9 cellular contexts compared by ENCODE assay signal in genomic region chr1:220874201-220874655, GRCh38. TPM values are rescaled to one million over a fixed set of nuclear protein-coding genes. Genes with fewer than 3 reads are reported as not detected.
DNase-seq lines count a peak whose midpoint lies in the region; ATAC-seq and TF ChIP-seq lines count a peak whose summit lies in the region.
"Had no signal": no experiment of that assay in that cellular context is flagged by ENCODE, and none has a peak within 500 bp of the region (broad histone marks: within the 10 kb centered on the region; RNA-seq: fewer than 3 reads in every experiment).

No MANE protein-coding gene starts in this region.

- H3K79me2 ChIP-seq in SK-N-SH (ENCODE audit: insufficient read depth): no peaks in the 10 kb centered on the region
- H3K79me2 ChIP-seq in parathyroid adenoma: no peaks in the 10 kb centered on the region

- peaks cover 67% of the 10 kb centered on the region for H3K27me3 Mint-ChIP-seq in activated CD4-positive, alpha-beta T cell treated with anti-CD3 and anti-CD28 coated beads for 36 hours

- H3K27ac ChIP-seq in SK-N-SH (ENCODE audit: low read depth in 2 of 2, low read length in 1 of 2) (peak overlapping the region in 1 of 2 experiments; percentile 35; a peak in 2 of 4 replicates), parathyroid adenoma (no peak overlapping the region)

- H3K4me2 ChIP-seq in SK-N-SH: no peak overlapping the region
- H3K4me2 ChIP-seq in parathyroid adenoma (ENCODE audit: low read length): no peak overlapping the region

- H4K20me1 ChIP-seq in SK-N-SH (ENCODE audit: insufficient read depth): no peaks in the 10 kb centered on the region

- H3K4me1 ChIP-seq in SK-N-SH (ENCODE audit: control insufficient read depth in 1 of 2, insufficient read depth in 2 of 2, low read depth in 1 of 2, low read length in 1 of 2) (peaks cover 0 to 11% of the 10 kb centered on the region in 2 experiments; a peak in 1 of 4 replicates), parathyroid adenoma (no peaks in the 10 kb centered on the region)

- H3K36me3 ChIP-seq in SK-N-SH (replicated peaks in 1 of 2; ENCODE audit: control insufficient read depth in 1 of 2, insufficient read depth in 2 of 2, low read length in 1 of 2): no peaks in the 10 kb centered on the region
- H3K36me3 ChIP-seq in parathyroid adenoma (ENCODE audit: control insufficient read depth, insufficient read depth, low read length): no peaks in the 10 kb centered on the region

- no peak overlapping the region for H3K27ac Mint-ChIP-seq in activated CD4-positive, alpha-beta T cell treated with anti-CD3 and anti-CD28 coated beads for 36 hours
- H3K27ac Mint-ChIP-seq: activated naive CD8-positive, alpha-beta T cell treated with anti-CD3 and anti-CD28 coated beads, Interleukin-2, amount 10 ng/mL, durations not matched to agents 7 days and 5 days had no signal

- H2AFZ ChIP-seq in SK-N-SH (ENCODE audit: low read depth): peak overlapping the region; percentile 61; the same call in 1 of the 2 replicates
- H2AFZ ChIP-seq in parathyroid adenoma: no peak overlapping the region

- H3K9me2 ChIP-seq in SK-N-SH: no peaks in the 10 kb centered on the region

- no peak for TF ChIP-seq EP300 in SK-N-SH (IDR thresholded peaks at IDR 0.05; ENCODE audit: borderline replicate concordance in 1 of 2, low read depth in 1 of 2, low read length in 1 of 2)

- 6% methylated on average over 4 of the region's 4 CpGs for WGBS in SK-N-SH (ENCODE audit: low lambda C conversion rate)

- H3K4me3 ChIP-seq in Jurkat, Clone E6-1 (ENCODE audit: low read length): no peak overlapping the region
- H3K4me3 ChIP-seq in SK-N-SH (ENCODE audit: low read depth in 2 of 2, low read length in 1 of 2) (no peak overlapping the region; a peak in 1 of 4 replicates), fibroblast of villous mesenchyme (ENCODE audit: low read depth, low read length) (no peak overlapping the region), parathyroid adenoma (ENCODE audit: low read depth, low read length) (no peak overlapping the region)

- peak; percentile 88 for TF ChIP-seq CTCF in SK-N-SH (IDR thresholded peaks at IDR 0.05)
- TF ChIP-seq CTCF in fibroblast of villous mesenchyme (IDR thresholded peaks at IDR 0.05; ENCODE audit: insufficient read depth, low read depth, low read length): peak; percentile 74
- peak; percentile 24 for TF ChIP-seq CTCF in parathyroid adenoma (IDR thresholded peaks at IDR 0.05)

- peak; percentile 92 for TF ChIP-seq RAD21 in SK-N-SH (IDR thresholded peaks at IDR 0.05; ENCODE audit: low read length)

- DNase-seq in activated CD4-positive, alpha-beta T cell treated with anti-CD3 and anti-CD28 coated beads for 36 hours: peak; percentile 47
- DNase-seq in activated CD4-positive, alpha-beta T cell treated with anti-CD3 and anti-CD28 coated beads for 1 hour: no peak
- peak; percentile 16 for DNase-seq in Jurkat, Clone E6-1 (ENCODE audit: low read depth, low spot score)
- DNase-seq in SK-N-SH: peak; percentile 75
- DNase-seq in fibroblast of villous mesenchyme (ENCODE audit: low read depth): peak; percentile 56
- DNase-seq in occipital lobe (lab: John Stamatoyannopoulos, UW): no peak
- no peak for DNase-seq in DMS79 (lab: John Stamatoyannopoulos, UW)
- DNase-seq: activated naive CD8-positive, alpha-beta T cell treated with anti-CD3 and anti-CD28 coated beads, Interleukin-2, amount 10 ng/mL, durations not matched to agents 7 days and 5 days had no signal

- H3K36me3 Mint-ChIP-seq in activated CD4-positive, alpha-beta T cell treated with anti-CD3 and anti-CD28 coated beads for 36 hours (ENCODE audit: low read depth): no peaks in the 10 kb centered on the region
- H3K36me3 Mint-ChIP-seq: activated naive CD8-positive, alpha-beta T cell treated with anti-CD3 and anti-CD28 coated beads, Interleukin-2, amount 10 ng/mL, durations not matched to agents 7 days and 5 days had no signal

- H3K4me3 Mint-ChIP-seq in activated CD4-positive, alpha-beta T cell treated with anti-CD3 and anti-CD28 coated beads for 36 hours: no peak overlapping the region
- H3K4me3 Mint-ChIP-seq: activated naive CD8-positive, alpha-beta T cell treated with anti-CD3 and anti-CD28 coated beads, Interleukin-2, amount 10 ng/mL, durations not matched to agents 7 days and 5 days had no signal

- H3K9ac ChIP-seq in SK-N-SH (no peak overlapping the region), parathyroid adenoma (no peak overlapping the region)

- H3K4me1 Mint-ChIP-seq in activated CD4-positive, alpha-beta T cell treated with anti-CD3 and anti-CD28 coated beads for 36 hours: peaks cover 23% of the 10 kb centered on the region

- intact Hi-C loops in activated CD4-positive, alpha-beta T cell treated with anti-CD3 and anti-CD28 coated beads for 36 hours (cut with DNase I, micrococcal nuclease): loop anchor here (1.0 to 2.0 kb wide), 3 partner anchors 329 to 561 kb away; no protein-coding TSS in a partner anchor

- POLR2A ChIA-PET in activated CD4-positive, alpha-beta T cell treated with anti-CD3 and anti-CD28 coated beads for 36 hours (lab: Charles Lee): no interaction called here
- POLR2A ChIA-PET in SK-N-SH (lab: Yijun Ruan, JAX): no interaction called here

- no peaks in the 10 kb centered on the region for H3K9me3 Mint-ChIP-seq in activated CD4-positive, alpha-beta T cell treated with anti-CD3 and anti-CD28 coated beads for 36 hours (ENCODE audit: low read depth)
- H3K9me3 Mint-ChIP-seq: activated naive CD8-positive, alpha-beta T cell treated with anti-CD3 and anti-CD28 coated beads, Interleukin-2, amount 10 ng/mL, durations not matched to agents 7 days and 5 days had no signal

- CTCF ChIA-PET in activated CD4-positive, alpha-beta T cell treated with anti-CD3 and anti-CD28 coated beads for 36 hours (lab: Charles Lee): interaction anchor here (1.2 kb wide), 1 partner anchor 329 kb away, joined by 6 read pairs; no protein-coding TSS in a partner anchor
- CTCF ChIA-PET in SK-N-SH (lab: Yijun Ruan, JAX): interaction anchor here (0.6 to 7.0 kb wide), 25 partner anchors 12 to 1581 kb away, joined by 3 to 88 read pairs (median 4); no protein-coding TSS in a partner anchor

- no peaks in the 10 kb centered on the region for H3K27me3 ChIP-seq in SK-N-SH (ENCODE audit: insufficient read depth)
- H3K27me3 ChIP-seq in parathyroid adenoma (ENCODE audit: control insufficient read depth, insufficient read depth, low read length): peaks cover 4% of the 10 kb centered on the region

- H3K9me3 ChIP-seq in SK-N-SH (no peaks in the 10 kb centered on the region), parathyroid adenoma (ENCODE audit: control insufficient read depth, low read length) (no peaks in the 10 kb centered on the region)

- no peak for ATAC-seq in activated CD4-positive, alpha-beta T cell treated with anti-CD3 and anti-CD28 coated beads for 36 hours

- H3F3A ChIP-seq in SK-N-SH (replicated peaks; ENCODE audit: insufficient read depth): no peaks in the 10 kb centered on the region

TF ChIP-seq in SK-N-SH, 30 proteins besides CTCF, POLR2A, EP300 and RAD21:
- TF ChIP-seq SMC3 (IDR thresholded peaks at IDR 0.05; ENCODE audit: low read depth, low read length): peak; percentile 81
- no peak for TF ChIP-seq JUND (IDR thresholded peaks at IDR 0.05)
TF ChIP-seq in SK-N-SH: peak in this region for 1.

RNA-seq across cellular contexts. Expression of gene HLX, which starts 5.0 kb away (rescaled TPM):
- under 1 TPM; 0.23 to 0.25 TPM for total RNA-seq in activated CD4-positive, alpha-beta T cell treated with anti-CD3 and anti-CD28 coated beads for 36 hours
- not detected for polyA plus RNA-seq in Jurkat, Clone E6-1 (2012; ENCODE audit: insufficient read depth, insufficient read length)
- polyA plus RNA-seq in SK-N-SH (2012; rRNA removed): 8.6 and 21.4 TPM in 2 replicates
- polyA plus RNA-seq in SK-N-SH (2012; cell fraction: cytosol; rRNA removed): 11.7 TPM in 2 replicates
- polyA plus RNA-seq in SK-N-SH (2012; cell fraction: nucleus; rRNA removed): 17.6 and 19.7 TPM in 2 replicates
- total RNA-seq in fibroblast of villous mesenchyme (8.7 and 19.9 TPM in 2 replicates), occipital lobe (0.31 TPM)

Comparison
In these comparisons a context has a peak if more than half of its experiments do, and no peak if none do; other contexts are left out.
1. DNase-seq: peak in activated CD4-positive, alpha-beta T cell treated with anti-CD3 and anti-CD28 coated beads for 36 hours (single experiment), Jurkat, Clone E6-1 (single experiment), SK-N-SH (single experiment) and fibroblast of villous mesenchyme (single experiment); none in activated CD4-positive, alpha-beta T cell treated with anti-CD3 and anti-CD28 coated beads for 1 hour (single experiment), occipital lobe (single experiment) and DMS79 (single experiment).
2. CTCF ChIP-seq: peak in every context shown above with its lines; median percentile 88 in SK-N-SH; 74 in fibroblast of villous mesenchyme; 24 in parathyroid adenoma.